ENCODE assay signal across 11 cellular contexts in the genomic region with DNA sequence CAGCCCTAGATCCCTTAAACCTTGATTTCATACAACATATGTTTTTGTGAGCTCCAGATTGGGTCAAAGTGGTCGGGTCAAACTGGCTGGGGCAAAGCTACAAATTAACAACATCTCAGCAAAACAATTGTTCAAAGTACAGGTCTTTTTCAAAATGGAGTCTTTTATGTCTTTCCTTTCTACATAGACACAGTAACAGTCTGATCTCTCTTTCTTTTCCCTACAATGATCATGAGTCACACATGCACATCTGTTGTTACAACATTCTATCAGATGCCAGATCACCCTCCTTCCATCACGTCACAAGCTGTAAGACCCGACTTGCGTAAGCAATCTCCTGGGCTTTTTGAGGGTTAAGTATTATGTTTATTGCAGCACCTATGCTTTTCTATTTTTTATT. TPM values are rescaled to one million over a fixed set of nuclear protein-coding genes. Genes with fewer than 3 reads are reported as not detected.
A peak's percentile ranks its signal among the peaks of the same experiment; 100 is the strongest.
DNase-seq lines count a peak whose midpoint lies in the region; FAIRE-seq and TF ChIP-seq lines count a peak whose summit lies in the region.
"Had no signal": no experiment of that assay in that cellular context is flagged by ENCODE, and none has a peak within 500 bp of the region (broad histone marks: within the 10 kb centered on the region; RNA-seq: fewer than 3 reads in every experiment).

No MANE protein-coding gene starts in this region.

- H3K79me2 ChIP-seq in keratinocyte (ENCODE audit: control insufficient read depth, insufficient read depth, low read length), result no peaks in the 10 kb centered on the region

- no peaks in the 10 kb centered on the region for H3K9me3 ChIP-seq in keratinocyte (ENCODE audit: control insufficient read depth, low read depth, low read length)
- H3K9me3 ChIP-seq in Peyer's patch, result no peaks in the 10 kb centered on the region

- no peaks in the 10 kb centered on the region for H4K20me1 ChIP-seq in keratinocyte (ENCODE audit: control insufficient read depth, extremely low read depth, insufficient read depth, low read length)

- peak; percentile 99 for DNase-seq in AG09309 (ENCODE audit: low read depth)
- peak; percentile 87 for DNase-seq in M059J (ENCODE audit: low read depth)
- peak; percentile 71 for DNase-seq in astrocyte of the cerebellum (ENCODE audit: low read depth)
- no peak for DNase-seq in keratinocyte (ENCODE audit: low read depth, low spot score)
- DNase-seq in GM13976 (ENCODE audit: low spot score), result no peak
- DNase-seq in anterior cingulate cortex (lab: John Stamatoyannopoulos, UW), result no peak
- DNase-seq in NCI-H526 treated with DMSO at 0.1 percent for 48 hours (lab: John Stamatoyannopoulos, UW), result no peak
- DNase-seq in Peyer's patch, result no peak
- DNase-seq: activated naive CD4-positive, alpha-beta T cell treated with anti-CD3 and anti-CD28 coated beads, Interleukin-2, amount 50 U/mL, for 16 hours; CD4-positive, alpha-beta memory T cell had no signal

- TF ChIP-seq POLR2A in Peyer's patch (IDR thresholded peaks at IDR 0.05), result no peak

- in situ Hi-C loops in astrocyte of the cerebellum (cut with HindIII; ENCODE audit: low sequenced_read_pairs) (no loop called here), GM13976 (cut with MboI; ENCODE audit: low sequenced_read_pairs, unreplicated experiment) (no loop called here)

- FAIRE-seq in keratinocyte (lab: Jason Lieb, UNC), result peak; percentile 83
- FAIRE-seq: GM12878 had no signal

- H3K9ac ChIP-seq in keratinocyte (ENCODE audit: control insufficient read depth, extremely low read depth, insufficient read depth, low read length), result no peak overlapping the region

- dilution Hi-C loops in keratinocyte (cut with MboI; ENCODE audit: extremely low pct_ligation_motif_present, low sequenced_read_pairs), result no loop called here

- H2AFZ ChIP-seq in keratinocyte (ENCODE audit: control insufficient read depth, low read length), result no peak overlapping the region

- H3K4me3 ChIP-seq in AG09309 (ENCODE audit: control insufficient read depth, low read depth, low read length) (no peak overlapping the region), astrocyte of the cerebellum (ENCODE audit: low read depth, low read length) (no peak overlapping the region), keratinocyte (ENCODE audit: control insufficient read depth in 2 of 3, extremely low read depth in 1 of 3, insufficient read depth in 2 of 3, low read depth in 1 of 3, low read length in 3 of 3) (no peak overlapping the region), Peyer's patch (no peak overlapping the region)
- H3K4me3 ChIP-seq: GM12878 had no signal

- no peak overlapping the region for H3K27ac ChIP-seq in keratinocyte (ENCODE audit: control insufficient read depth, insufficient read depth, low read length)
- no peak overlapping the region for H3K27ac ChIP-seq in Peyer's patch

- H3K27me3 ChIP-seq in keratinocyte (ENCODE audit: control insufficient read depth, extremely low read depth, insufficient read depth, low read length), result no peaks in the 10 kb centered on the region
- no peaks in the 10 kb centered on the region for H3K27me3 ChIP-seq in Peyer's patch

- no peak overlapping the region for H3K4me2 ChIP-seq in keratinocyte (ENCODE audit: control insufficient read depth, extremely low read depth, insufficient read depth, low read depth, low read length)

- TF ChIP-seq CTCF in AG09309 (IDR thresholded peaks at IDR 0.05; ENCODE audit: control insufficient read depth, insufficient read depth, low read depth, low read length, missing control alignments) (no peak), astrocyte of the cerebellum (IDR thresholded peaks at IDR 0.05; ENCODE audit: low read depth, low read length, missing control alignments) (no peak), keratinocyte (optimal IDR thresholded peaks at IDR 0.05 in 1 of 3, IDR thresholded peaks at IDR 0.05 in 1 of 3, conservative IDR thresholded peaks at IDR 0.05 in 1 of 3; ENCODE audit: extremely low read depth in 1 of 3, insufficient read depth in 2 of 3, low read length in 3 of 3) (no peak), GM13976 (IDR thresholded peaks at IDR 0.05; ENCODE audit: borderline replicate concordance, control extremely low read depth, extremely low read depth, insufficient read depth, missing control alignments) (no peak), Peyer's patch (IDR thresholded peaks at IDR 0.05) (no peak)

- peaks cover 12% of the 10 kb centered on the region for H3K4me1 ChIP-seq in keratinocyte (ENCODE audit: control insufficient read depth, extremely low read depth, insufficient read depth, low read length)
- no peaks in the 10 kb centered on the region for H3K4me1 ChIP-seq in Peyer's patch

- H3K36me3 ChIP-seq in keratinocyte (ENCODE audit: control insufficient read depth in 2 of 2, extremely low read depth in 1 of 2, insufficient read depth in 2 of 2, low read length in 2 of 2) (no peaks in the 10 kb centered on the region), Peyer's patch (no peaks in the 10 kb centered on the region)

- H3K9me1 ChIP-seq in keratinocyte (ENCODE audit: control insufficient read depth, extremely low read depth, insufficient read depth, low read length), result no peaks in the 10 kb centered on the region

RNA-seq across cellular contexts. Expression of a gene that starts 55.1 kb away (rescaled TPM):
- 81.9 and 102 TPM in 2 replicates for total RNA-seq in M059J (2014; rRNA removed; shearing (Covaris generic))
- polyA plus RNA-seq in keratinocyte, result 23.6 to 28.3 TPM (median 25.3 TPM) in 3 replicates
- polyA plus RNA-seq in keratinocyte (2011; ENCODE audit: low read depth), result 11.8 TPM
- polyA plus RNA-seq in keratinocyte (2011; cell fraction: cytosol; rRNA removed), result 28.6 and 40.6 TPM in 2 replicates
- polyA plus RNA-seq in keratinocyte (2011; cell fraction: nucleus; rRNA removed), result 63.1 and 77.2 TPM in 2 replicates
- polyA plus RNA-seq in keratinocyte (2012; ENCODE audit: low replicate concordance), result 33.7 and 39.0 TPM in 2 replicates
- 10.1 to 14.7 TPM (median 11.8 TPM) in 3 replicates for polyA minus RNA-seq in keratinocyte
- 58.5 TPM for polyA minus RNA-seq in keratinocyte (2011; cell fraction: cytosol; rRNA and poly(A)+ RNA removed)
- polyA minus RNA-seq in keratinocyte (2011; cell fraction: nucleus; rRNA and poly(A)+ RNA removed), result 48.5 and 52.4 TPM in 2 replicates
- 100 to 1,000 TPM in 3 of 4 donors, 10 to 100 TPM in 1; 61.6 to 488 (median 202) TPM for total RNA-seq in Peyer's patch

Comparison
In these comparisons a context has a peak if more than half of its experiments do, and no peak if none do; other contexts are left out.
1. DNase-seq: peak in AG09309 (single experiment), M059J (single experiment) and astrocyte of the cerebellum (single experiment); none in keratinocyte (single experiment), GM13976 (single experiment), anterior cingulate cortex (0 of 58), NCI-H526 treated with DMSO at 0.1 percent for 48 hours (single experiment) and Peyer's patch (0 of 3).